In genomic region chr13:46160065-46160464, GRCh38 we compare ENCODE assay signal across 12 cellular contexts. TPM values are rescaled to one million over a fixed set of nuclear protein-coding genes. Genes with fewer than 3 reads are reported as not detected.
A peak's percentile ranks its signal among the peaks of the same experiment; 100 is the strongest.
DNase-seq lines count a peak whose midpoint lies in the region; ATAC-seq, FAIRE-seq and TF ChIP-seq lines count a peak whose summit lies in the region.
"Had no signal": no experiment of that assay in that cellular context is flagged by ENCODE, and none has a peak within 500 bp of the region (broad histone marks: within the 10 kb centered on the region; RNA-seq: fewer than 3 reads in every experiment).

No MANE protein-coding gene starts in this region.

- TF ChIP-seq POLR2A in H54 (IDR thresholded peaks at IDR 0.05; ENCODE audit: low read depth, low read length) = no peak

- POLR2A ChIA-PET in CD8-positive, alpha-beta memory T cell (lab: Charles Lee) = interaction anchor here (1.0 to 1.3 kb wide), 4 partner anchors 20 to 136 kb away, joined by 3 to 6 read pairs (median 4); partner anchors contain the start of gene LCP1
- POLR2A ChIA-PET in activated B cell treated with CpG ODN at 0.5 μM for 24 hours (lab: Charles Lee) = interaction anchor here (0.6 to 4.1 kb wide), 8 partner anchors 8 to 108 kb away, joined by 3 to 26 read pairs (median 4); partner anchors contain the start of genes LCP1 and ZC3H13

- 0 out of 20 replicates have a peak overlapping the region, but pooled peaks of 1 of the 10 experiments have one; percentile 4 for H3K4me3 ChIP-seq in BLaER1 treated with 17β-estradiol and CSF1 and Interleukin-3, amounts not matched to agents 10 nM and 100 nM
- H3K4me3 ChIP-seq in CD8-positive, alpha-beta memory T cell (ENCODE audit: low read length) = peak overlapping the region; percentile 13
- H3K4me3 ChIP-seq in colonic mucosa = no peak overlapping the region

- H3K4me3 Mint-ChIP-seq in CD8-positive, alpha-beta memory T cell = peak overlapping the region; percentile 9 to 81 (median 75)
- peak overlapping the region; percentile 70 for H3K4me3 Mint-ChIP-seq in activated B cell treated with CpG ODN at 0.5 μM for 24 hours
- H3K4me3 Mint-ChIP-seq in endothelial cell (ENCODE audit: unreplicated experiment) = no peak overlapping the region
- H3K4me3 Mint-ChIP-seq: nephron, type B pancreatic cell had no signal

- no peaks in the 10 kb centered on the region for H3K27me3 Mint-ChIP-seq in CD8-positive, alpha-beta memory T cell
- no peaks in the 10 kb centered on the region for H3K27me3 Mint-ChIP-seq in activated B cell treated with CpG ODN at 0.5 μM for 24 hours
- no peaks in the 10 kb centered on the region for H3K27me3 Mint-ChIP-seq in endothelial cell (ENCODE audit: unreplicated experiment)
- H3K27me3 Mint-ChIP-seq: type B pancreatic cell had no signal

- H3K36me3 Mint-ChIP-seq in CD8-positive, alpha-beta memory T cell = peaks cover 3 to 62% (median 13%) of the 10 kb centered on the region in 3 donors
- H3K36me3 Mint-ChIP-seq in activated B cell treated with CpG ODN at 0.5 μM for 24 hours (ENCODE audit: low read depth) (peaks cover 73% of the 10 kb centered on the region), endothelial cell (ENCODE audit: low read depth, unreplicated experiment) (no peaks in the 10 kb centered on the region)
- H3K36me3 Mint-ChIP-seq: type B pancreatic cell had no signal

- FAIRE-seq in H54 (lab: Jason Lieb, UNC) = no peak
- FAIRE-seq: HTR-8/SVneo had no signal

- H3K27ac Mint-ChIP-seq in CD8-positive, alpha-beta memory T cell = peak overlapping the region; percentile 82 to 97 (median 94)
- H3K27ac Mint-ChIP-seq in activated B cell treated with CpG ODN at 0.5 μM for 24 hours (peak overlapping the region; percentile 88), endothelial cell (ENCODE audit: unreplicated experiment) (peak overlapping the region; percentile 2)

- peaks cover 67 to 98% (median 92%) of the 10 kb centered on the region in 11 experiments for H3K36me3 ChIP-seq in BLaER1 treated with 17β-estradiol and CSF1 and Interleukin-3, amounts not matched to agents 10 nM and 100 nM
- H3K36me3 ChIP-seq in CD8-positive, alpha-beta memory T cell (ENCODE audit: insufficient read depth, low read length) = peaks cover 42% of the 10 kb centered on the region
- no peaks in the 10 kb centered on the region for H3K36me3 ChIP-seq in colonic mucosa

- CTCF ChIA-PET in CD8-positive, alpha-beta memory T cell (lab: Charles Lee) = interaction anchor here (1.0 to 6.6 kb wide), 21 partner anchors 9 to 160 kb away, joined by 3 to 128 read pairs (median 8); partner anchors contain the start of genes LCP1 and LRRC63
- CTCF ChIA-PET in activated B cell treated with CpG ODN at 0.5 μM for 24 hours (lab: Charles Lee) = interaction anchor here (0.6 to 3.1 kb wide), 22 partner anchors 9 to 1040 kb away, joined by 3 to 41 read pairs (median 4); partner anchors contain the start of genes LCP1 and LRRC63

- ATAC-seq in activated B cell treated with CpG ODN at 0.5 μM for 24 hours (ENCODE audit: low read depth) (peak; percentile 19), left ventricle myocardium superior (no peak)

- intact Hi-C loops in activated B cell treated with CpG ODN at 0.5 μM for 24 hours (cut with micrococcal nuclease) (loop anchor here (1.0 to 10.0 kb wide), 6 partner anchors 15 to 815 kb away; partner anchors contain the start of gene TPT1), colonic mucosa (cut with DNase I) (no loop called here), left ventricle myocardium superior (cut with micrococcal nuclease) (no loop called here)

- peak overlapping the region; percentile 1 to 59 (median 30); a peak in 19 of 22 replicates for H3K4me2 ChIP-seq in BLaER1 treated with 17β-estradiol and CSF1 and Interleukin-3, amounts not matched to agents 10 nM and 100 nM

- TF ChIP-seq CTCF in activated B cell treated with CpG ODN at 0.5 μM for 24 hours (IDR thresholded peaks at IDR 0.05) (no peak), endothelial cell (IDR thresholded peaks at IDR 0.05; ENCODE audit: unreplicated experiment) (no peak), colonic mucosa (IDR thresholded peaks at IDR 0.05) (no peak)

- peak overlapping the region in 10 of 11 experiments; percentile 3 to 62 (median 45); a peak in 18 of 22 replicates for H3K27ac ChIP-seq in BLaER1 treated with 17β-estradiol and CSF1 and Interleukin-3, amounts not matched to agents 10 nM and 100 nM
- no peak overlapping the region for H3K27ac ChIP-seq in CD8-positive, alpha-beta memory T cell (ENCODE audit: low read depth, low read length)
- no peak overlapping the region for H3K27ac ChIP-seq in colonic mucosa

- 0 out of 22 replicates have a peak overlapping the region, but pooled peaks of 1 of the 11 experiments have one; percentile 5 for H3K9ac ChIP-seq in BLaER1 treated with 17β-estradiol and CSF1 and Interleukin-3, amounts not matched to agents 10 nM and 100 nM
- H3K9ac ChIP-seq in colonic mucosa (ENCODE audit: low read depth in 2 of 2, low read length in 2 of 2) = no peak overlapping the region

- peaks cover 0 to 36% (median 29%) of the 10 kb centered on the region in 11 experiments; a peak in 18 of 22 replicates for H3K9me3 ChIP-seq in BLaER1 treated with 17β-estradiol and CSF1 and Interleukin-3, amounts not matched to agents 10 nM and 100 nM (replicated peaks in 1 of 11)
- H3K9me3 ChIP-seq in CD8-positive, alpha-beta memory T cell (ENCODE audit: low read length) = no peaks in the 10 kb centered on the region
- no peaks in the 10 kb centered on the region for H3K9me3 ChIP-seq in colonic mucosa

- peaks cover 21 to 100% (median 96%) of the 10 kb centered on the region in 11 experiments for H4K20me1 ChIP-seq in BLaER1 treated with 17β-estradiol and CSF1 and Interleukin-3, amounts not matched to agents 10 nM and 100 nM

- H3K4me1 Mint-ChIP-seq in CD8-positive, alpha-beta memory T cell = peaks cover 47 to 69% (median 62%) of the 10 kb centered on the region in 3 donors
- H3K4me1 Mint-ChIP-seq in activated B cell treated with CpG ODN at 0.5 μM for 24 hours = peaks cover 57% of the 10 kb centered on the region
- peaks cover 7% of the 10 kb centered on the region for H3K4me1 Mint-ChIP-seq in endothelial cell (ENCODE audit: unreplicated experiment)

- H3K4me1 ChIP-seq in BLaER1 treated with 17β-estradiol and CSF1 and Interleukin-3, amounts not matched to agents 10 nM and 100 nM = peaks cover 25 to 50% (median 32%) of the 10 kb centered on the region in 10 experiments
- H3K4me1 ChIP-seq in CD8-positive, alpha-beta memory T cell (ENCODE audit: insufficient read depth, low read length) = peaks cover 47% of the 10 kb centered on the region
- H3K4me1 ChIP-seq in colonic mucosa = no peaks in the 10 kb centered on the region

- H3K9me3 Mint-ChIP-seq in CD8-positive, alpha-beta memory T cell = no peaks in the 10 kb centered on the region
- no peaks in the 10 kb centered on the region for H3K9me3 Mint-ChIP-seq in activated B cell treated with CpG ODN at 0.5 μM for 24 hours
- no peaks in the 10 kb centered on the region for H3K9me3 Mint-ChIP-seq in endothelial cell (ENCODE audit: unreplicated experiment)
- H3K9me3 Mint-ChIP-seq: type B pancreatic cell had no signal

- no peak for DNase-seq in CD8-positive, alpha-beta memory T cell
- no peak for DNase-seq in activated B cell treated with CpG ODN at 0.5 μM for 24 hours
- DNase-seq in endothelial cell (ENCODE audit: low spot score) = no peak
- no peak for DNase-seq in H54 (ENCODE audit: insufficient read length, low spot score)
- DNase-seq in colonic mucosa = no peak
- no peak for DNase-seq in left ventricle myocardium superior

- no peaks in the 10 kb centered on the region for H3K27me3 ChIP-seq in BLaER1 treated with 17β-estradiol and CSF1 and Interleukin-3, amounts not matched to agents 10 nM and 100 nM
- H3K27me3 ChIP-seq in CD8-positive, alpha-beta memory T cell (ENCODE audit: insufficient read depth, low read length, poor library complexity, severe bottlenecking) = no peaks in the 10 kb centered on the region
- no peaks in the 10 kb centered on the region for H3K27me3 ChIP-seq in colonic mucosa

RNA-seq across cellular contexts. Expression of gene LCP1, which starts 21.9 kb away (rescaled TPM):
- 100 to 1,000 TPM; 838 to 869 TPM for total RNA-seq in CD8-positive, alpha-beta memory T cell
- 1,545 TPM for polyA plus RNA-seq in CD8-positive, alpha-beta memory T cell
- total RNA-seq in activated B cell treated with CpG ODN at 0.5 μM for 24 hours (948 and 977 TPM in 2 replicates), endothelial cell (ENCODE audit: unreplicated experiment) (11.9 TPM), colonic mucosa (10 to 100 TPM; 12.8 to 27.6 TPM), left ventricle myocardium superior (22.9 TPM)

RNA-seq across cellular contexts. Expression of gene LRRC63, which starts 51.7 kb away (rescaled TPM):
- total RNA-seq in CD8-positive, alpha-beta memory T cell = under 1 TPM; 0.55 TPM
- not detected for polyA plus RNA-seq in CD8-positive, alpha-beta memory T cell
- 0.10 TPM in 1 of 2 replicates, not detected in the other for total RNA-seq in activated B cell treated with CpG ODN at 0.5 μM for 24 hours
- not detected for total RNA-seq in endothelial cell (ENCODE audit: unreplicated experiment)
- not detected for total RNA-seq in colonic mucosa
- 0.17 TPM for total RNA-seq in left ventricle myocardium superior
- total RNA-seq: astrocyte had no signal
- polyA plus RNA-seq: fibroblast of lung had no signal

RNA-seq across cellular contexts. Expression of gene CPB2, which starts 55.2 kb away (rescaled TPM):
- total RNA-seq in CD8-positive, alpha-beta memory T cell = not detected
- polyA plus RNA-seq in CD8-positive, alpha-beta memory T cell = not detected
- total RNA-seq in activated B cell treated with CpG ODN at 0.5 μM for 24 hours = not detected in 2 replicates
- not detected for total RNA-seq in endothelial cell (ENCODE audit: unreplicated experiment)
- under 1 TPM in 1 of 2 donors, not detected in 1; 0.40 TPM for total RNA-seq in colonic mucosa
- total RNA-seq in left ventricle myocardium superior = not detected
- total RNA-seq: astrocyte, fibroblast of lung had no signal
- polyA plus RNA-seq: fibroblast of lung had no signal

Comparison
In these comparisons a context has a peak if more than half of its experiments do, and no peak if none do; other contexts are left out.
1. H3K27ac ChIP-seq: peak in BLaER1 treated with 17β-estradiol and CSF1 and Interleukin-3, amounts not matched to agents 10 nM and 100 nM (10 of 11); none in CD8-positive, alpha-beta memory T cell (single experiment) and colonic mucosa (single experiment).
2. H3K27ac Mint-ChIP-seq: peak in every context shown above with its lines; median percentile 94 in CD8-positive, alpha-beta memory T cell; 88 in activated B cell treated with CpG ODN at 0.5 μM for 24 hours; 2 in endothelial cell.
3. RNA of gene LCP1, which starts 21.9 kb away (total RNA-seq): 948 to 977 TPM in activated B cell treated with CpG ODN at 0.5 μM for 24 hours and 838 to 869 TPM in CD8-positive, alpha-beta memory T cell; 12.8 to 27.6 TPM in colonic mucosa, 22.9 TPM in left ventricle myocardium superior (single experiment) and 11.9 TPM in endothelial cell (single experiment); every median in the first group is over 10 times any median in the second.